In the genomic region with DNA sequence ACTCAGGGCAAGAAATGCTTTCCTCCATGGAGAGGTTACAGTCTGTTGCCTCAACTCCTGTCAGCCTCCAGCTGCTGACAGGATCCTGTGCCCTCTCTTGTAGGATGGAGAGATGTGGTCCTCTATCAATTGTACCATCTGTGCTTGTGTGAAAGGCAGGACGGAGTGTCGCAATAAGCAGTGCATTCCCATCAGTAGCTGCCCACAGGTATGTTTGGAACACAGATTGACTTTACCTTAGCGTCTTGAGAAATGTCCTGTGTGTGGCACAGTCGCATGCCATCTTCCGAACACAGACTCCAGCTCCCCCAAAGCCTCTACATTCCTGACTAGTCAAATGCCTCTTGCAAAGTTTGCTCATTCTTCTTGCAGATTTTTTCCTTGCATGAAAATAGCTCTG, we compare ENCODE assay signal across 30 cellular contexts.
DNase-seq lines count a peak whose midpoint lies in the region; ATAC-seq, FAIRE-seq and TF ChIP-seq lines count a peak whose summit lies in the region.
"Had no signal": no experiment of that assay in that cellular context is flagged by ENCODE, and none has a peak within 500 bp of the region (broad histone marks: within the 10 kb centered on the region; RNA-seq: fewer than 3 reads in every experiment).

No MANE protein-coding gene starts in this region.

- H2AFZ ChIP-seq in keratinocyte (ENCODE audit: control insufficient read depth, low read length), result no peak overlapping the region

- peaks cover 64% of the 10 kb centered on the region for H3K4me1 Mint-ChIP-seq in HFFc6 (ENCODE audit: low read depth)
- H3K4me1 Mint-ChIP-seq in activated CD8-positive, alpha-beta T cell treated with anti-CD3 and anti-CD28 coated beads, Interleukin-2, amount 10 ng/mL, durations not matched to agents 7 days and 5 days (ENCODE audit: low read depth), result no peaks in the 10 kb centered on the region
- H3K4me1 Mint-ChIP-seq: activated CD4-positive, alpha-beta T cell treated with anti-CD3 and anti-CD28 coated beads, Interleukin-2, amount 10 ng/mL, durations not matched to agents 24 days and 14 days had no signal

- POLR2A ChIA-PET in A549 (lab: Yijun Ruan, JAX), result interaction anchor here (1.0 kb wide), 1 partner anchor 125 kb away, joined by 3 read pairs; no protein-coding TSS in a partner anchor
- POLR2A ChIA-PET in activated CD8-positive, alpha-beta T cell treated with anti-CD3 and anti-CD28 coated beads, Interleukin-2, amount 10 ng/mL, durations not matched to agents 7 days and 5 days (lab: Charles Lee), result no interaction called here

- H3K36me3 ChIP-seq in adipocyte (ENCODE audit: control insufficient read depth, insufficient read depth, low read length, severe bottlenecking), result peaks cover 57% of the 10 kb centered on the region
- H3K36me3 ChIP-seq in keratinocyte (ENCODE audit: control insufficient read depth in 2 of 2, extremely low read depth in 1 of 2, insufficient read depth in 2 of 2, low read length in 2 of 2), result no peaks in the 10 kb centered on the region
- no peaks in the 10 kb centered on the region for H3K36me3 ChIP-seq in effector memory CD4-positive, alpha-beta T cell (ENCODE audit: control insufficient read depth, insufficient read depth, low read length)
- H3K36me3 ChIP-seq: BLaER1, breast epithelium, esophagus muscularis mucosa, left lung, uterus, WERI-Rb-1 had no signal

- H3K4me3 Mint-ChIP-seq in HFFc6, result no peak overlapping the region
- no peak overlapping the region for H3K4me3 Mint-ChIP-seq in activated CD8-positive, alpha-beta T cell treated with anti-CD3 and anti-CD28 coated beads, Interleukin-2, amount 10 ng/mL, durations not matched to agents 7 days and 5 days
- H3K4me3 Mint-ChIP-seq: activated CD4-positive, alpha-beta T cell treated with anti-CD3 and anti-CD28 coated beads, Interleukin-2, amount 10 ng/mL, durations not matched to agents 24 days and 14 days; activated naive CD4-positive, alpha-beta T cell treated with anti-CD3 and anti-CD28 coated beads for 36 hours; naive thymus-derived CD4-positive, alpha-beta T cell had no signal

- no peaks in the 10 kb centered on the region for H3K27me3 Mint-ChIP-seq in HFFc6 (ENCODE audit: insufficient read depth)
- H3K27me3 Mint-ChIP-seq in activated CD8-positive, alpha-beta T cell treated with anti-CD3 and anti-CD28 coated beads, Interleukin-2, amount 10 ng/mL, durations not matched to agents 7 days and 5 days (ENCODE audit: low read depth), result peaks cover 3% of the 10 kb centered on the region
- H3K27me3 Mint-ChIP-seq: activated CD4-positive, alpha-beta T cell treated with anti-CD3 and anti-CD28 coated beads, Interleukin-2, amount 10 ng/mL, durations not matched to agents 24 days and 14 days had no signal

- no peak; a peak in 1 of 5 replicates for TF ChIP-seq EP300 in A549 (IDR thresholded peaks at IDR 0.05)

- H3K9me1 ChIP-seq in keratinocyte (ENCODE audit: control insufficient read depth, extremely low read depth, insufficient read depth, low read length), result no peaks in the 10 kb centered on the region

- H3K4me2 ChIP-seq in A549 (peak overlapping the region; percentile 67), keratinocyte (ENCODE audit: control insufficient read depth, extremely low read depth, insufficient read depth, low read depth, low read length) (no peak overlapping the region)
- H3K4me2 ChIP-seq: BLaER1, KMS-11 had no signal

- TF ChIP-seq RAD21 in A549 (conservative IDR thresholded peaks at IDR 0.05 in 1 of 2, IDR thresholded peaks at IDR 0.05 in 1 of 2), result no peak

- no peaks in the 10 kb centered on the region for H3K9me3 Mint-ChIP-seq in HFFc6
- H3K9me3 Mint-ChIP-seq in activated CD8-positive, alpha-beta T cell treated with anti-CD3 and anti-CD28 coated beads, Interleukin-2, amount 10 ng/mL, durations not matched to agents 7 days and 5 days (ENCODE audit: insufficient read depth), result no peaks in the 10 kb centered on the region
- H3K9me3 Mint-ChIP-seq: activated CD4-positive, alpha-beta T cell treated with anti-CD3 and anti-CD28 coated beads, Interleukin-2, amount 10 ng/mL, durations not matched to agents 24 days and 14 days; activated naive CD4-positive, alpha-beta T cell treated with anti-CD3 and anti-CD28 coated beads for 36 hours; naive thymus-derived CD4-positive, alpha-beta T cell had no signal

- H3K4me1 ChIP-seq in A549 (peaks cover 62% of the 10 kb centered on the region), adipocyte (ENCODE audit: control insufficient read depth, insufficient read depth, low read length) (peaks cover 40% of the 10 kb centered on the region), keratinocyte (ENCODE audit: control insufficient read depth, extremely low read depth, insufficient read depth, low read length) (peaks cover 39% of the 10 kb centered on the region)
- no peaks in the 10 kb centered on the region for H3K4me1 ChIP-seq in effector memory CD4-positive, alpha-beta T cell (ENCODE audit: control insufficient read depth, insufficient read depth, low read length, poor library complexity, severe bottlenecking)
- H3K4me1 ChIP-seq: psoas muscle, testis, uterus had no signal

- WGBS in A549 (ENCODE audit: missing lambda C conversion rate), result 84% methylated on average over 5 of the region's 5 CpGs

- H3K9ac ChIP-seq in adipocyte (ENCODE audit: low read length) (peak overlapping the region; percentile 39), keratinocyte (ENCODE audit: control insufficient read depth, extremely low read depth, insufficient read depth, low read length) (no peak overlapping the region)
- H3K9ac ChIP-seq: BLaER1, KMS-11 had no signal

- TF ChIP-seq POLR2A in A549 (IDR thresholded peaks at IDR 0.05; ENCODE audit: low read length), result no peak

- DNase-seq in A549 (ENCODE audit: low read depth in 1 of 2, low spot score in 1 of 2) (no peak), HFFc6 (no peak), adipocyte (ENCODE audit: low read depth) (peak; percentile 56), keratinocyte (ENCODE audit: low read depth, low spot score) (no peak), MV-4-11 (lab: John Stamatoyannopoulos, UW) (no peak), middle frontal gyrus (ENCODE audit: extremely low spot score, low spot score) (no peak)
- no peak for DNase-seq in effector memory CD4-positive, alpha-beta T cell
- no peak for DNase-seq in activated CD8-positive, alpha-beta T cell treated with anti-CD3 and anti-CD28 coated beads, Interleukin-2, amount 10 ng/mL, durations not matched to agents 7 days and 5 days
- DNase-seq: activated CD4-positive, alpha-beta T cell treated with anti-CD3 and anti-CD28 coated beads, Interleukin-2, amount 10 ng/mL, durations not matched to agents 24 days and 14 days; activated naive CD4-positive, alpha-beta T cell treated with anti-CD3 and anti-CD28 coated beads for 36 hours; activated T-cell treated with anti-CD3 and anti-CD28 coated beads, Interleukin-2, amount 50 U/mL, for 48 hours; amygdala; COR-L47; DMS79 treated with DMSO at 0.1 percent for 48 hours; left lung; naive thymus-derived CD4-positive, alpha-beta T cell; NCI-H526 treated with DMSO at 0.1 percent for 48 hours; psoas muscle; SHP77 treated with DMSO at 0.1 percent for 48 hours; stimulated activated naive CD8-positive, alpha-beta T cell treated with anti-CD3 and anti-CD28 coated beads, Interleukin-15, Interleukin-2, amounts not matched to agents 100 U/mL and 50 U/mL, for 24 hours; T-helper 9 cell; testis; uterus; WERI-Rb-1 had no signal

- H3K27me3 ChIP-seq in adipocyte (replicated peaks; ENCODE audit: control insufficient read depth, insufficient read depth, low read length) (no peaks in the 10 kb centered on the region), keratinocyte (ENCODE audit: control insufficient read depth, extremely low read depth, insufficient read depth, low read length) (no peaks in the 10 kb centered on the region)
- no peaks in the 10 kb centered on the region for H3K27me3 ChIP-seq in effector memory CD4-positive, alpha-beta T cell (replicated peaks; ENCODE audit: control insufficient read depth, insufficient read depth, low read length, poor library complexity, severe bottlenecking)
- H3K27me3 ChIP-seq: BLaER1, breast epithelium, esophagus muscularis mucosa, left lung, testis, uterus had no signal

- peaks cover 49% of the 10 kb centered on the region for H3K36me3 Mint-ChIP-seq in HFFc6 (ENCODE audit: low read depth)
- H3K36me3 Mint-ChIP-seq in activated CD8-positive, alpha-beta T cell treated with anti-CD3 and anti-CD28 coated beads, Interleukin-2, amount 10 ng/mL, durations not matched to agents 7 days and 5 days (ENCODE audit: low read depth), result no peaks in the 10 kb centered on the region
- H3K36me3 Mint-ChIP-seq: naive thymus-derived CD4-positive, alpha-beta T cell had no signal

- no peaks in the 10 kb centered on the region for H4K20me1 ChIP-seq in keratinocyte (ENCODE audit: control insufficient read depth, extremely low read depth, insufficient read depth, low read length)
- H4K20me1 ChIP-seq: BLaER1 had no signal

- FAIRE-seq in A549 (lab: Jason Lieb, UNC) (no peak), keratinocyte (lab: Jason Lieb, UNC) (peak; percentile 52)
- FAIRE-seq: frontal cortex had no signal

- no peaks in the 10 kb centered on the region for H3K79me2 ChIP-seq in keratinocyte (ENCODE audit: control insufficient read depth, insufficient read depth, low read length)

- CTCF ChIA-PET in A549 (lab: Yijun Ruan, JAX), result interaction anchor here (1.1 to 2.8 kb wide), 6 partner anchors 10 to 125 kb away, joined by 3 to 10 read pairs (median 6); no protein-coding TSS in a partner anchor
- CTCF ChIA-PET in activated CD8-positive, alpha-beta T cell treated with anti-CD3 and anti-CD28 coated beads, Interleukin-2, amount 10 ng/mL, durations not matched to agents 7 days and 5 days (lab: Charles Lee), result no interaction called here

- no peak overlapping the region for H3K4me3 ChIP-seq in A549
- no peak overlapping the region for H3K4me3 ChIP-seq in adipocyte (ENCODE audit: low read length)
- H3K4me3 ChIP-seq in keratinocyte (ENCODE audit: control insufficient read depth in 2 of 3, extremely low read depth in 1 of 3, insufficient read depth in 2 of 3, low read depth in 1 of 3, low read length in 3 of 3), result no peak overlapping the region
- H3K4me3 ChIP-seq in effector memory CD4-positive, alpha-beta T cell (ENCODE audit: insufficient read depth, low read depth, low read length, poor library complexity, severe bottlenecking), result no peak overlapping the region
- H3K4me3 ChIP-seq: BLaER1, breast epithelium, coronary artery, esophagus muscularis mucosa, left lung, psoas muscle, testis, uterus had no signal

- peak overlapping the region; percentile 39 for H3K27ac Mint-ChIP-seq in HFFc6
- no peak overlapping the region for H3K27ac Mint-ChIP-seq in activated CD8-positive, alpha-beta T cell treated with anti-CD3 and anti-CD28 coated beads, Interleukin-2, amount 10 ng/mL, durations not matched to agents 7 days and 5 days
- H3K27ac Mint-ChIP-seq: activated CD4-positive, alpha-beta T cell treated with anti-CD3 and anti-CD28 coated beads, Interleukin-2, amount 10 ng/mL, durations not matched to agents 24 days and 14 days; activated naive CD4-positive, alpha-beta T cell treated with anti-CD3 and anti-CD28 coated beads for 36 hours had no signal

- no peak for ATAC-seq in A549
- no peak for ATAC-seq in activated CD8-positive, alpha-beta T cell treated with anti-CD3 and anti-CD28 coated beads, Interleukin-2, amount 10 ng/mL, durations not matched to agents 7 days and 5 days
- ATAC-seq: left lung; naive thymus-derived CD4-positive, alpha-beta T cell; psoas muscle; stimulated activated naive CD8-positive, alpha-beta T cell treated with anti-CD3 and anti-CD28 coated beads, Interleukin-15, Interleukin-2, amounts not matched to agents 100 U/mL and 50 U/mL, for 24 hours had no signal

- TF ChIP-seq CTCF in A549 (IDR thresholded peaks at IDR 0.05) (no peak), HFFc6 (IDR thresholded peaks at IDR 0.05) (no peak), keratinocyte (optimal IDR thresholded peaks at IDR 0.05 in 1 of 3, IDR thresholded peaks at IDR 0.05 in 1 of 3, conservative IDR thresholded peaks at IDR 0.05 in 1 of 3; ENCODE audit: extremely low read depth in 1 of 3, insufficient read depth in 2 of 3, low read length in 3 of 3) (no peak)

- dilution Hi-C loops in keratinocyte (cut with MboI; ENCODE audit: extremely low pct_ligation_motif_present, low sequenced_read_pairs), result no loop called here

- H3K27ac ChIP-seq in A549 (peak overlapping the region; percentile 92 to 97), keratinocyte (ENCODE audit: control insufficient read depth, insufficient read depth, low read length) (no peak overlapping the region)
- H3K27ac ChIP-seq in effector memory CD4-positive, alpha-beta T cell (ENCODE audit: insufficient read depth, low read length, poor library complexity, severe bottlenecking), result no peak overlapping the region
- H3K27ac ChIP-seq: BLaER1, coronary artery, esophagus muscularis mucosa, KMS-11, left lung, psoas muscle, testis, WERI-Rb-1 had no signal

- H3K9me3 ChIP-seq in A549 (no peaks in the 10 kb centered on the region), adipocyte (ENCODE audit: control insufficient read depth, low read length) (no peaks in the 10 kb centered on the region), keratinocyte (ENCODE audit: control insufficient read depth, low read depth, low read length) (no peaks in the 10 kb centered on the region)
- H3K9me3 ChIP-seq in effector memory CD4-positive, alpha-beta T cell (ENCODE audit: control insufficient read depth, low read length), result no peaks in the 10 kb centered on the region
- H3K9me3 ChIP-seq: BLaER1, breast epithelium, esophagus muscularis mucosa, left lung, psoas muscle, testis, uterus had no signal

Comparison
In these comparisons a context has a peak if more than half of its experiments do, and no peak if none do; other contexts are left out.
1. H3K27ac ChIP-seq: peak in A549 (2 of 2); none in keratinocyte (single experiment) and effector memory CD4-positive, alpha-beta T cell (single experiment).